ENCODE assay signal across 1 cellular context in genomic region chr20:58251979-58252591, GRCh38.
TF ChIP-seq lines count a peak whose summit lies in the region.

No MANE protein-coding gene starts in this region.

TF ChIP-seq in K562, 482 proteins besides CTCF, POLR2A, EP300 and RAD21 (continued from another document and continues in another):
- peak; percentile 55 for TF ChIP-seq TFE3 (CRISPR knock-in tag; IDR thresholded peaks at IDR 0.05)
- TF ChIP-seq ETV5 (CRISPR knock-in tag; IDR thresholded peaks at IDR 0.05; ENCODE audit: low read depth) = peak; percentile 79
- TF ChIP-seq SMAD4 (CRISPR knock-in tag; conservative IDR thresholded peaks at IDR 0.05) = peak; percentile 99
- TF ChIP-seq KLF16 (IDR thresholded peaks at IDR 0.05) = no peak
- no peak for TF ChIP-seq E2F6 (IDR thresholded peaks at IDR 0.05; ENCODE audit: borderline replicate concordance in 1 of 2, extremely low read depth in 1 of 2, insufficient read depth in 1 of 2, insufficient read length in 1 of 2, low read depth in 1 of 2, low read length in 1 of 2, poor library complexity in 1 of 2, severe bottlenecking in 1 of 2)
- TF ChIP-seq RBM17 (IDR thresholded peaks at IDR 0.05; ENCODE audit: borderline replicate concordance, low read depth, low read length) = no peak
- peak; percentile 71 for TF ChIP-seq ZEB2 (IDR thresholded peaks at IDR 0.05)
- peak; percentile 54; the same call in 1 of the 2 replicates for TF ChIP-seq NCOA1 (IDR thresholded peaks at IDR 0.05; ENCODE audit: low read depth)
- 0 out of 2 replicates have a peak, but pooled peaks have one; percentile 15 for TF ChIP-seq TCF3 (CRISPR knock-in tag; IDR thresholded peaks at IDR 0.05)
- peak; percentile 87 for TF ChIP-seq STAT5B (CRISPR knock-in tag; IDR thresholded peaks at IDR 0.05)
- peak in 1 of 2 experiments; percentile 64; a peak in 1 of 4 replicates for TF ChIP-seq MLX (CRISPR knock-in tag; conservative IDR thresholded peaks at IDR 0.05)
- peak; percentile 41; the same call in 1 of the 2 replicates for TF ChIP-seq NFATC3 (IDR thresholded peaks at IDR 0.05)
- no peak; the same call in 1 of the 2 replicates for TF ChIP-seq MTA3 (IDR thresholded peaks at IDR 0.05; ENCODE audit: borderline replicate concordance)
- TF ChIP-seq ZNF354B (CRISPR knock-in tag; IDR thresholded peaks at IDR 0.05) = peak; percentile 90
- no peak for TF ChIP-seq THAP7 (CRISPR knock-in tag; IDR thresholded peaks at IDR 0.05)
- peak in 1 of 2 experiments; percentile 49; a peak in 1 of 4 replicates for TF ChIP-seq FOXA3 (CRISPR knock-in tag; conservative IDR thresholded peaks at IDR 0.05 in 1 of 2, IDR thresholded peaks at IDR 0.05 in 1 of 2)
- TF ChIP-seq ZKSCAN8 (CRISPR knock-in tag; IDR thresholded peaks at IDR 0.05) = peak; percentile 97
- peak; percentile 76 for TF ChIP-seq HMBOX1 (IDR thresholded peaks at IDR 0.05)
- peak; percentile 89 for TF ChIP-seq DIDO1 (tag; IDR thresholded peaks at IDR 0.05; ENCODE audit: low read depth)
- TF ChIP-seq NFRKB (IDR thresholded peaks at IDR 0.05; ENCODE audit: low read depth) = peak; percentile 88
- peak; percentile 74; the same call in 1 of the 2 replicates for TF ChIP-seq MAFK (IDR thresholded peaks at IDR 0.05; ENCODE audit: low read length)
- TF ChIP-seq RREB1 (CRISPR knock-in tag; IDR thresholded peaks at IDR 0.05) = peak; percentile 96
- TF ChIP-seq KDM1A (IDR thresholded peaks at IDR 0.05) = 0 out of 4 replicates have a peak, but pooled peaks of 1 of the 2 experiments have one; percentile 24
- peak; percentile 94 for TF ChIP-seq ZNF583 (CRISPR knock-in tag; IDR thresholded peaks at IDR 0.05)
- TF ChIP-seq POLR3G (IDR thresholded peaks at IDR 0.05; ENCODE audit: extremely low read depth, insufficient read length, insufficient replicate concordance) = no peak
- peak; percentile 61 for TF ChIP-seq ZFX (CRISPR knock-in tag; IDR thresholded peaks at IDR 0.05)
- peak; percentile 74; the same call in 1 of the 2 replicates for TF ChIP-seq ZNF785 (CRISPR knock-in tag; IDR thresholded peaks at IDR 0.05)
- TF ChIP-seq ZBTB2 (IDR thresholded peaks at IDR 0.05) = no peak
- no peak for TF ChIP-seq ZC3H11A (IDR thresholded peaks at IDR 0.05; ENCODE audit: low read depth, low read length)
- 0 out of 2 replicates have a peak, but pooled peaks have one; percentile 31 for TF ChIP-seq NR2C1 (IDR thresholded peaks at IDR 0.05)
- peak; percentile 94 for TF ChIP-seq NR2C1 (tag; IDR thresholded peaks at IDR 0.05)
- peak; percentile 73 for TF ChIP-seq ELF4 (CRISPR knock-in tag; IDR thresholded peaks at IDR 0.05)
- TF ChIP-seq ZNF589 (CRISPR knock-in tag; IDR thresholded peaks at IDR 0.05; ENCODE audit: low read depth) = peak; percentile 100
- TF ChIP-seq YBX1 (IDR thresholded peaks at IDR 0.05) = no peak
- peak; percentile 95 for TF ChIP-seq ZNF76 (CRISPR knock-in tag; IDR thresholded peaks at IDR 0.05; ENCODE audit: borderline replicate concordance)
- peak; percentile 81; the same call in 1 of the 2 replicates for TF ChIP-seq NBN (IDR thresholded peaks at IDR 0.05; ENCODE audit: low read depth)
- peak in 1 of 2 experiments; percentile 74; a peak in 3 of 4 replicates for TF ChIP-seq FOXK2 (conservative IDR thresholded peaks at IDR 0.05 in 1 of 2, IDR thresholded peaks at IDR 0.05 in 1 of 2; ENCODE audit: low read depth in 2 of 2)
- peak; percentile 94 for TF ChIP-seq ZNF197 (CRISPR knock-in tag; IDR thresholded peaks at IDR 0.05; ENCODE audit: low read depth)
- peak; percentile 97 for TF ChIP-seq SMARCA4 (IDR thresholded peaks at IDR 0.05)
- TF ChIP-seq FOSL1 (tag; conservative IDR thresholded peaks at IDR 0.05) = peak; percentile 99
- peak; percentile 90 for TF ChIP-seq PTRF (tag; IDR thresholded peaks at IDR 0.05)
- TF ChIP-seq MEIS2 (IDR thresholded peaks at IDR 0.05; ENCODE audit: partially characterized antibody) = peak; percentile 88
- TF ChIP-seq TRIM24 (IDR thresholded peaks at IDR 0.05) = peak; percentile 92 to 94
- no peak for TF ChIP-seq UBTF (IDR thresholded peaks at IDR 0.05; ENCODE audit: borderline replicate concordance in 1 of 2, low read depth in 2 of 2, low read length in 2 of 2)
- peak; percentile 64 to 65 for TF ChIP-seq AFF1 (IDR thresholded peaks at IDR 0.05; ENCODE audit: low read depth in 1 of 2, partially characterized antibody in 2 of 2)
- TF ChIP-seq SRF (CRISPR knock-in tag; IDR thresholded peaks at IDR 0.05) = peak in 1 of 2 experiments; percentile 79; a peak in 2 of 4 replicates
- TF ChIP-seq ELF1 (tag; IDR thresholded peaks at IDR 0.05) = peak; percentile 60
- peak; percentile 85 for TF ChIP-seq ZNF75A (CRISPR knock-in tag; IDR thresholded peaks at IDR 0.05)
- TF ChIP-seq CBX5 (IDR thresholded peaks at IDR 0.05; ENCODE audit: borderline replicate concordance, low read depth) = no peak
